14 cellular contexts compared by ENCODE assay signal in genomic region chr1:225846331-225847310, GRCh38. TPM values are rescaled to one million over a fixed set of nuclear protein-coding genes. Genes with fewer than 3 reads are reported as not detected.
DNase-seq lines count a peak whose midpoint lies in the region; ATAC-seq and TF ChIP-seq lines count a peak whose summit lies in the region.
"Had no signal": no experiment of that assay in that cellular context is flagged by ENCODE, and none has a peak within 500 bp of the region (broad histone marks: within the 10 kb centered on the region; RNA-seq: fewer than 3 reads in every experiment).

No MANE protein-coding gene starts in this region.

- H3K27ac Mint-ChIP-seq in Calu3 (ENCODE audit: unreplicated experiment) (peak overlapping the region; percentile 60), naive B cell (peak overlapping the region in 5 of 6 donors; percentile 82 to 97 (median 94))
- H3K27ac Mint-ChIP-seq: activated CD8-positive, alpha-beta T cell treated with anti-CD3 and anti-CD28 coated beads, Interleukin-2, amount 10 ng/mL, durations not matched to agents 7 days and 5 days; activated T-helper 2 cell treated with anti-CD3 and anti-CD28 coated beads, Interferon-gamma antibody, Interleukin-2, Interleukin-4, amounts not matched to agents 10 μg/mL and 5 μg/mL and 100 μg/mL, durations not matched to agents 14 hours and 24 hours and 36 hours had no signal

- ATAC-seq in naive B cell (ENCODE audit: low read depth in 2 of 2): no peak
- ATAC-seq: activated CD8-positive, alpha-beta T cell treated with anti-CD3 and anti-CD28 coated beads, Interleukin-2, amount 10 ng/mL, durations not matched to agents 7 days and 5 days had no signal

- H3K4me1 ChIP-seq in adrenal gland (replicated peaks in 1 of 2): peaks cover 4 to 11% of the 10 kb centered on the region in 2 donors
- H3K4me1 ChIP-seq in Peyer's patch: peaks cover 0 to 25% (median 19%) of the 10 kb centered on the region in 4 donors

- no peak overlapping the region for H3K4me3 ChIP-seq in adrenal gland
- no peak overlapping the region for H3K4me3 ChIP-seq in Peyer's patch
- H3K4me3 ChIP-seq: left lung had no signal

- H3K4me3 Mint-ChIP-seq in Calu3 (ENCODE audit: low read depth, unreplicated experiment) (no peak overlapping the region), naive B cell (peak overlapping the region in 6 of 8 donors; percentile 3 to 80 (median 60))
- H3K4me3 Mint-ChIP-seq: activated CD8-positive, alpha-beta T cell treated with anti-CD3 and anti-CD28 coated beads, Interleukin-2, amount 10 ng/mL, durations not matched to agents 7 days and 5 days; type B pancreatic cell had no signal

- intact Hi-C loops in Calu3 (cut with micrococcal nuclease; ENCODE audit: unreplicated experiment) (loop anchor here (5.0 kb wide), 1 partner anchor 66 kb away; no protein-coding TSS in a partner anchor), adrenal gland (cut with DNase I) (loop anchor here (10.0 kb wide), 2 partner anchors 68 to 72 kb away; partner anchors contain the start of gene SRP9 (in 1 of the 2))

- 64 to 73% (median 68%) methylated on average over 15 to 20 of the region's 20 CpGs for WGBS in adrenal gland, 4 donors

- H3K27me3 Mint-ChIP-seq in Calu3 (ENCODE audit: unreplicated experiment) (no peaks in the 10 kb centered on the region), naive B cell (no peaks in the 10 kb centered on the region)
- H3K27me3 Mint-ChIP-seq: type B pancreatic cell had no signal

- no peak for TF ChIP-seq POLR2A in adrenal gland (IDR thresholded peaks at IDR 0.05)
- TF ChIP-seq POLR2A in Peyer's patch (IDR thresholded peaks at IDR 0.05): no peak

- no peaks in the 10 kb centered on the region for H3K4me1 Mint-ChIP-seq in Calu3 (ENCODE audit: low read depth, unreplicated experiment)
- H3K4me1 Mint-ChIP-seq in naive B cell: peaks cover 50 to 63% (median 54%) of the 10 kb centered on the region in 3 donors

- H3K9me3 ChIP-seq in adrenal gland (replicated peaks in 1 of 3): no peaks in the 10 kb centered on the region
- H3K9me3 ChIP-seq in Peyer's patch: no peaks in the 10 kb centered on the region
- H3K9me3 ChIP-seq: left lung, SK-N-SH had no signal

- BruUV-seq in Calu3 (replicated peaks; lab: Mats Ljungman, UMichigan): no TSS peak

- peak; percentile 60 for DNase-seq in Ammon's horn (ENCODE audit: low spot score)
- DNase-seq in Calu3: no peak
- peak in 1 of 7 donors; percentile 43 for DNase-seq in adrenal gland
- DNase-seq in naive B cell: no peak
- DNase-seq in NCI-H1092 treated with DMSO at 0.1 percent for 48 hours (lab: John Stamatoyannopoulos, UW): no peak
- DNase-seq in NCI-H226: no peak
- no peak for DNase-seq in NK-92 (lab: John Stamatoyannopoulos, UW; ENCODE audit: unreplicated experiment)
- DNase-seq in Peyer's patch: no peak

- CTCF ChIA-PET in Calu3 (lab: Charles Lee): no interaction called here

- H3K9me3 Mint-ChIP-seq in Calu3 (ENCODE audit: low read depth, unreplicated experiment): no peaks in the 10 kb centered on the region
- H3K9me3 Mint-ChIP-seq in naive B cell: no peaks in the 10 kb centered on the region
- H3K9me3 Mint-ChIP-seq: activated T-helper 2 cell treated with anti-CD3 and anti-CD28 coated beads, Interferon-gamma antibody, Interleukin-2, Interleukin-4, amounts not matched to agents 10 μg/mL and 5 μg/mL and 100 μg/mL, durations not matched to agents 14 hours and 24 hours and 36 hours; type B pancreatic cell had no signal

- H3K27me3 ChIP-seq in adrenal gland: no peaks in the 10 kb centered on the region
- no peaks in the 10 kb centered on the region for H3K27me3 ChIP-seq in Peyer's patch
- H3K27me3 ChIP-seq: left lung had no signal

- H3K27ac ChIP-seq in adrenal gland: peak overlapping the region in 3 of 5 donors; percentile 35 to 80 (median 54)
- peak overlapping the region in 2 of 4 donors; percentile 62 to 78 for H3K27ac ChIP-seq in Peyer's patch
- H3K27ac ChIP-seq: left lung had no signal

- TF ChIP-seq CTCF in Calu3 (IDR thresholded peaks at IDR 0.05; ENCODE audit: unreplicated experiment) (no peak), adrenal gland (IDR thresholded peaks at IDR 0.05) (peak in 1 of 6 experiments; percentile 5), Peyer's patch (IDR thresholded peaks at IDR 0.05) (no peak)

- peaks cover 97% of the 10 kb centered on the region for H3K36me3 Mint-ChIP-seq in Calu3 (ENCODE audit: insufficient read depth, unreplicated experiment)
- peaks cover 0 to under 1% of the 10 kb centered on the region in 2 donors for H3K36me3 Mint-ChIP-seq in naive B cell

- H3K36me3 ChIP-seq in adrenal gland (replicated peaks in 1 of 2) (peaks cover 0 to 61% of the 10 kb centered on the region in 2 donors), Peyer's patch (peaks cover 0 to 33% (median 0%) of the 10 kb centered on the region in 3 donors)

RNA-seq across cellular contexts. Expression of gene TMEM63A, which starts 35.6 kb away (rescaled TPM):
- total RNA-seq in Calu3 (2022) (253 and 303 TPM in 2 replicates), adrenal gland (10 to 100 TPM; 15.8 to 80.4 (median 57.4) TPM), Peyer's patch (100 to 1,000 TPM in 3 of 4 donors, 10 to 100 TPM in 1; 77.8 to 339 (median 275) TPM)
- polyA plus RNA-seq in adrenal gland (10 to 100 TPM; 20.8 to 96.9 (median 48.1) TPM), naive B cell (ENCODE audit: low read depth in 6 of 6) (10 to 100 TPM; 10.6 to 38.5 (median 20.0) TPM)

RNA-seq across cellular contexts. Expression of gene EPHX1, which starts 36.7 kb away (rescaled TPM):
- total RNA-seq in Calu3 (2022) (32.5 and 46.6 TPM in 2 replicates), adrenal gland (1,000 to 10,000 TPM; 1,400 to 3,548 (median 1,755) TPM), Peyer's patch (100 to 1,000 TPM in 1 of 4 donors, 10 to 100 TPM in 3; 28.9 to 109 (median 59.9) TPM)
- polyA plus RNA-seq in adrenal gland (1,000 to 10,000 TPM in 1 of 3 donors, 100 to 1,000 TPM in 2; 337 to 1,831 (median 896) TPM), naive B cell (ENCODE audit: low read depth in 6 of 6) (1 to 10 TPM in 3 of 6 donors, under 1 TPM in 2, not detected in 1; 0.24 to 1.1 (median 1.0) TPM)

RNA-seq across cellular contexts. Expression of gene LEFTY1, which starts 42.3 kb away (rescaled TPM):
- 0.59 TPM in 1 of 2 replicates, not detected in the other for total RNA-seq in Calu3 (2022)
- 1 to 10 TPM in 2 of 8 donors, under 1 TPM in 2, not detected in 4; 0.47 to 1.5 (median 0.91) TPM for total RNA-seq in adrenal gland
- polyA plus RNA-seq in adrenal gland: under 1 TPM in 2 of 3 donors, not detected in 1; 0.15 to 0.27 TPM
- polyA plus RNA-seq in naive B cell (ENCODE audit: low read depth in 6 of 6): not detected
- total RNA-seq in Peyer's patch: 10 to 100 TPM in 1 of 4 donors, 1 to 10 TPM in 3; 1.5 to 15.6 (median 5.6) TPM
- total RNA-seq: activated CD8-positive, alpha-beta T cell treated with anti-CD3 and anti-CD28 coated beads, Interleukin-2, amount 10 ng/mL, durations not matched to agents 7 days and 5 days; activated T-helper 2 cell treated with anti-CD3 and anti-CD28 coated beads, Interferon-gamma antibody, Interleukin-2, Interleukin-4, amounts not matched to agents 10 μg/mL and 5 μg/mL and 100 μg/mL, durations not matched to agents 14 hours and 24 hours and 36 hours; fibroblast of lung had no signal
- polyA plus RNA-seq: fibroblast of lung had no signal

Comparison
In these comparisons a context has a peak if more than half of its experiments do, and no peak if none do; other contexts are left out.
1. RNA of gene EPHX1, which starts 36.7 kb away (total RNA-seq): 1,400 to 3,548 TPM in adrenal gland; 28.9 to 109 TPM in Peyer's patch and 32.5 to 46.6 TPM in Calu3; every median in the first group is over 10 times any median in the second.